18 cellular contexts compared by ENCODE assay signal in the genomic region with DNA sequence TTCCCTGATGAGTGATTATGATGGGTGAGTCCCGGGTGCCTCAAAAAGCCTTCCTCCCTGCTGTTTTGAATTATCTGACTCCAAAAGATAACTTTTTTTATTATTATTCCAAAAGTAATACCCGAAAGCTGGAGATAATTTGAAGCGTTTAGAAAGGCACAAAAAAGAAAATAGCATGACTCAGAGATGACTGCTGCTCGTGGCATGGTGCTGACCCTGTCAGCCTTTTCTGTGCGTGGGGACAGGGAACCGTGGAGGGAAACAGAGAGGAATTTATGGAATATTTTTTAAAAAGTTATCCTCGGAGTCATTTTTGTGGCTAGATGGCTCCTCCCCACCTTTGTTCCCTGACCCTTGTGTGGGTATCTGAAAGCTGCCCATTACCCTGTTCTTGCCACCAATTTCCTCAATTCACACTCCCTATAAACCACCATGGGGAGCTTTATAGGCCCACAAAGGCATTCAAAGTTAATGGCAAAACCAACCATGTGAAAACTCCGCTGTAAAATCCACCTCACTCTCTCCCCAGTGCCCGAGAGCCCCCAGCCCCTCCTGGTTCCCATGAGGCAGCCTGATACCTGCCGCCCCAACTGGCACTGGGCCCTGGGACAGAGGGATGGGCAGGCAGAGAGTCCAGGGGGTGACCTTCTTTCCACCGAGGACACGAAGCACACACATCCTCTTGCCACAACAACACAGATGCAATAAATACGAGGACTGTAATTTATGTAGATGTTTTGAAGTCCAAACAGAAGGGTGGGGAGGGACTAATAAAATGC. TPM values are rescaled to one million over a fixed set of nuclear protein-coding genes. Genes with fewer than 3 reads are reported as not detected.
"Had no signal": no experiment of that assay in that cellular context is flagged by ENCODE, and none has a peak within 500 bp of the region (broad histone marks: within the 10 kb centered on the region; RNA-seq: fewer than 3 reads in every experiment).

No MANE protein-coding gene starts in this region.

- H3K27me3 Mint-ChIP-seq: activated CD4-positive, alpha-beta T cell treated with anti-CD3 and anti-CD28 coated beads, Interleukin-2, amount 10 ng/mL, durations not matched to agents 7 days and 5 days had no signal

- H3K27me3 ChIP-seq: ascending aorta had no signal

- H3K4me3 Mint-ChIP-seq: activated CD4-positive, alpha-beta T cell treated with anti-CD3 and anti-CD28 coated beads, Interleukin-2, amount 10 ng/mL, durations not matched to agents 7 days and 5 days; natural killer cell treated with Interleukin-12 subunit alpha and Interleukin-12 subunit beta and Interleukin-15 and Interleukin-18, amount 100 ng/mL, for 72 hours; stimulated activated memory B cell treated with anti-CD40 and anti-IgM and Interleukin-4, amounts not matched to agents 10 μg/mL and 1 μg/mL and 100 μg/mL, for 72 hours; T-helper 2 cell treated with Interferon-gamma antibody and Interleukin-4, amounts not matched to agents 5 μg/mL and 100 μg/mL, for 36 hours had no signal

- H3K4me1 Mint-ChIP-seq: activated CD4-positive, alpha-beta T cell treated with anti-CD3 and anti-CD28 coated beads, Interleukin-2, amount 10 ng/mL, durations not matched to agents 7 days and 5 days; stimulated activated memory B cell treated with anti-CD40 and anti-IgM and Interleukin-4, amounts not matched to agents 10 μg/mL and 1 μg/mL and 100 μg/mL, for 72 hours had no signal

- H3K4me3 ChIP-seq: ascending aorta, gastrocnemius medialis, heart right ventricle, left ventricle myocardium inferior, tibial artery had no signal

- H3K36me3 Mint-ChIP-seq: natural killer cell treated with Interleukin-12 subunit alpha and Interleukin-12 subunit beta and Interleukin-15 and Interleukin-18, amount 100 ng/mL, for 72 hours; stimulated activated memory B cell treated with anti-CD40 and anti-IgM and Interleukin-4, amounts not matched to agents 10 μg/mL and 1 μg/mL and 100 μg/mL, for 72 hours had no signal

- DNase-seq: activated CD4-positive, alpha-beta T cell treated with anti-CD3 and anti-CD28 coated beads, Interleukin-2, amount 10 ng/mL, durations not matched to agents 7 days and 5 days; activated CD4-positive, CD25-positive, alpha-beta regulatory T cell; activated CD8-positive, alpha-beta memory T cell treated with anti-CD3 and anti-CD28 coated beads, Interleukin-2, amount 50 U/mL, for 48 hours; activated naive CD4-positive, alpha-beta T cell; gastrocnemius medialis; heart right ventricle; left ventricle myocardium inferior; stimulated activated CD4-positive, alpha-beta T cell treated with anti-CD3 and anti-CD28 coated beads, Interleukin-2, amount 100 ng/mL, for 48 hours; tibial artery had no signal

- ATAC-seq: gastrocnemius medialis; heart right ventricle; natural killer cell treated with Interleukin-12 subunit alpha and Interleukin-12 subunit beta and Interleukin-15 and Interleukin-18, amount 100 ng/mL, for 72 hours; stimulated activated memory B cell treated with anti-CD40 and anti-IgM and Interleukin-4, amounts not matched to agents 10 μg/mL and 1 μg/mL and 100 μg/mL, for 72 hours had no signal

- H3K9me3 ChIP-seq: ascending aorta, gastrocnemius medialis, heart right ventricle, left ventricle myocardium inferior, tibial artery had no signal

- H3K9me3 Mint-ChIP-seq: activated CD4-positive, alpha-beta T cell treated with anti-CD3 and anti-CD28 coated beads, Interleukin-2, amount 10 ng/mL, durations not matched to agents 7 days and 5 days; natural killer cell treated with Interleukin-12 subunit alpha and Interleukin-12 subunit beta and Interleukin-15 and Interleukin-18, amount 100 ng/mL, for 72 hours; stimulated activated memory B cell treated with anti-CD40 and anti-IgM and Interleukin-4, amounts not matched to agents 10 μg/mL and 1 μg/mL and 100 μg/mL, for 72 hours; T-helper 2 cell treated with Interferon-gamma antibody and Interleukin-4, amounts not matched to agents 5 μg/mL and 100 μg/mL, for 36 hours had no signal

- H3K27ac Mint-ChIP-seq: activated CD4-positive, alpha-beta T cell treated with anti-CD3 and anti-CD28 coated beads, Interleukin-2, amount 10 ng/mL, durations not matched to agents 7 days and 5 days; natural killer cell treated with Interleukin-12 subunit alpha and Interleukin-12 subunit beta and Interleukin-15 and Interleukin-18, amount 100 ng/mL, for 72 hours; stimulated activated memory B cell treated with anti-CD40 and anti-IgM and Interleukin-4, amounts not matched to agents 10 μg/mL and 1 μg/mL and 100 μg/mL, for 72 hours; T-helper 2 cell treated with Interferon-gamma antibody and Interleukin-4, amounts not matched to agents 5 μg/mL and 100 μg/mL, for 36 hours had no signal

- H3K27ac ChIP-seq: ascending aorta, epithelial cell of prostate, gastrocnemius medialis, heart right ventricle, left ventricle myocardium inferior, tibial artery had no signal

RNA-seq across cellular contexts. Expression of gene IGSF21, which starts 37.5 kb away (rescaled TPM):
- total RNA-seq: activated CD4-positive, alpha-beta T cell treated with anti-CD3 and anti-CD28 coated beads, Interleukin-2, amount 10 ng/mL, durations not matched to agents 7 days and 5 days; bronchial epithelial cell; chondrocyte; dermis microvascular lymphatic vessel endothelial cell; natural killer cell treated with Interleukin-12 subunit alpha and Interleukin-12 subunit beta and Interleukin-15 and Interleukin-18, amount 100 ng/mL, for 72 hours; renal cortical epithelial cell had no signal
